In the genomic region with DNA sequence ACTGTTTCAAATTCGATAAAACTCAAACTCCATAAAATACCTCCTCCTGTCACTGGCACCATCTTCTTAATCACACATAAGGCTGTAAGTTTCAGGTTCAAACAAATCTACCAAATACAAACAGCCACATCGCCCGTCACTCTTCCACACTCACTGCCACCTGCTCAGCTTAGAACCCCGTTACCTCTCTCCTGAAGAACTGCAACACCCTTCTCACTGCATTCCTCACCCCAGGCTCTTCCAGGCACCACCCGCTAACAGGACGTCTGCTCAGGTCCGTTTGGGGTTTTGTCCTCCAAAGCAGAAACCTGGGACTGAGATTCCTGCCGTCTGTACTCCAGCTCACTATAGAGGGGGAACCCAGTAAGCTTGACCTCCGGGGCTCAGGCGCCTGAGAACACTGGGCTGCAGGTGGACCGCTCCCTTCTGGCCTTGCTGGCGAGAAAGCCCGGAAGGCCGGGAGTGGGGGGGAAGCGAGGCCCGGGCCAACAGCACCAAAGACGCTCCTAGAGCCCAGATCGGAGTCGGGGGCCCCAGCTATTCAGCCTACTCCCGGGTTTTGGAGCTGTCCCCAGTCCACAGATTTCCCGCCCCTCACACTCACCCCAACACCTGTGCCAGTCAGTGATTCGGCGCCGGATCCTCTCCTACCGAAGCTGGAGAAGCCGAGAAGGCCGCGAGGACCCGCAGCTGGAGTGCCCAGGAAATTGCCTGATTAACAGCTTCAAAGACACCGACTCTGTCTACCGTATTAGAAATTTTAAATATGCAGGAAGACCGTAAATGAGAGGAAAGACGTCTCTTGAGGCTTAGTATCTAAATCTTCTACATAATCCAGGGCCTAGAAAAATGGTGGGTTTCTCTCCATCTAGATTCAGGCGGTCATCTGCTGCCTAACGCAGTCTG, we compare ENCODE assay signal across 7 cellular contexts. TPM values are rescaled to one million over a fixed set of nuclear protein-coding genes. Genes with fewer than 3 reads are reported as not detected.
DNase-seq lines count a peak whose midpoint lies in the region; ATAC-seq and TF ChIP-seq lines count a peak whose summit lies in the region.

A gene with protein sequence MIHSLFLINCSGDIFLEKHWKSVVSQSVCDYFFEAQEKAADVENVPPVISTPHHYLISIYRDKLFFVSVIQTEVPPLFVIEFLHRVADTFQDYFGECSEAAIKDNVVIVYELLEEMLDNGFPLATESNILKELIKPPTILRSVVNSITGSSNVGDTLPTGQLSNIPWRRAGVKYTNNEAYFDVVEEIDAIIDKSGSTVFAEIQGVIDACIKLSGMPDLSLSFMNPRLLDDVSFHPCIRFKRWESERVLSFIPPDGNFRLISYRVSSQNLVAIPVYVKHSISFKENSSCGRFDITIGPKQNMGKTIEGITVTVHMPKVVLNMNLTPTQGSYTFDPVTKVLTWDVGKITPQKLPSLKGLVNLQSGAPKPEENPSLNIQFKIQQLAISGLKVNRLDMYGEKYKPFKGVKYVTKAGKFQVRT (minus strand): TSS at position 678 of the 906 bp plus-strand sequence. CDS start 12,449 bp downstream, outside the sequence.

- peak; percentile 35 to 60 for TF ChIP-seq RAD21 in liver (IDR thresholded peaks at IDR 0.05)

- H3K9me3 ChIP-seq in liver (ENCODE audit: control insufficient read depth in 4 of 4, low read length in 3 of 4): no peaks in the 10 kb centered on the region

- H3K4me1 ChIP-seq in liver (ENCODE audit: control insufficient read depth in 4 of 4, insufficient read depth in 4 of 4, low read length in 3 of 4): peaks cover 0 to 32% (median 19%) of the 10 kb centered on the region in 4 donors

- H3K27ac ChIP-seq in liver (ENCODE audit: low read depth in 1 of 2, low read length in 2 of 2): peak within 1 kb of the TSS; percentile 89 to 93

- ATAC-seq in GM18505 (IDR thresholded peaks at IDR 0.05; ENCODE audit: unreplicated experiment) (peak; percentile 32), HG02610 (IDR thresholded peaks at IDR 0.05; ENCODE audit: unreplicated experiment) (peak; percentile 40)

- peak within 1 kb of the TSS; percentile 100 for H3K4me3 ChIP-seq in choroid plexus epithelial cell (ENCODE audit: low read depth, low read length)
- peak within 1 kb of the TSS; percentile 87 to 93 (median 92) for H3K4me3 ChIP-seq in liver (ENCODE audit: low read depth in 1 of 3, low read length in 3 of 3)

- TF ChIP-seq CTCF in choroid plexus epithelial cell (conservative IDR thresholded peaks at IDR 0.05; ENCODE audit: low read depth, low read length) (no peak), liver (IDR thresholded peaks at IDR 0.05; ENCODE audit: low read depth, low read length, missing input control) (no peak)

- H3K9ac ChIP-seq in liver (ENCODE audit: low read depth in 1 of 2, low read length in 2 of 2): peak within 1 kb of the TSS; percentile 83 to 99

- peak; percentile 90 for DNase-seq in NCI-H1417 treated with DMSO at 0.1 percent for 48 hours (lab: John Stamatoyannopoulos, UW)
- DNase-seq in activated CD4-positive, alpha-beta T cell treated with anti-CD3 and anti-CD28 coated beads for 24 hours (ENCODE audit: low read depth in 2 of 2): peak; percentile 62 to 70
- no peak for DNase-seq in choroid plexus epithelial cell (ENCODE audit: low read depth)
- peak; percentile 66 to 77 for DNase-seq in stimulated activated CD4-positive, alpha-beta T cell treated with anti-CD3 and anti-CD28 coated beads, Interleukin-4, amount 100 ng/mL, for 48 hours (ENCODE audit: low read depth in 2 of 2)

- H3K27me3 ChIP-seq in liver (ENCODE audit: control insufficient read depth in 4 of 4, insufficient read depth in 4 of 4, low read length in 3 of 4): no peaks in the 10 kb centered on the region

- WGBS in liver: under 1% methylated on average over 35 of the region's 35 CpGs

- H3K36me3 ChIP-seq in liver (ENCODE audit: control insufficient read depth in 4 of 4, insufficient read depth in 3 of 4, low read depth in 1 of 4, low read length in 3 of 4): peaks cover 0 to 3% (median 2%) of the 10 kb centered on the region in 4 donors

- no peak for TF ChIP-seq POLR2A in GM18505 (IDR thresholded peaks at IDR 0.05; ENCODE audit: borderline replicate concordance, extremely low read depth, insufficient read depth, insufficient read length)

TF ChIP-seq in liver, 16 proteins besides CTCF, POLR2A, EP300 and RAD21:
- TF ChIP-seq HNF4A (conservative IDR thresholded peaks at IDR 0.05) (peak in 1 of 2 donors; percentile 12), HNF4G (IDR thresholded peaks at IDR 0.05) (no peak), TAF1 (conservative IDR thresholded peaks at IDR 0.05) (no peak), GABPA (IDR thresholded peaks at IDR 0.05 in 1 of 2, conservative IDR thresholded peaks at IDR 0.05 in 1 of 2) (peak in 1 of 2 donors; percentile 50), JUND (IDR thresholded peaks at IDR 0.05) (peak; percentile 13 to 39), YY1 (IDR thresholded peaks at IDR 0.05) (peak; percentile 89), FOXA2 (IDR thresholded peaks at IDR 0.05) (no peak), FOXA1 (IDR thresholded peaks at IDR 0.05) (no peak), EGR1 (IDR thresholded peaks at IDR 0.05; ENCODE audit: low read depth in 2 of 2) (peak in 1 of 2 donors; percentile 47), SP1 (IDR thresholded peaks at IDR 0.05) (no peak), NR2F2 (IDR thresholded peaks at IDR 0.05) (no peak), RXRA (IDR thresholded peaks at IDR 0.05) (no peak)
- TF ChIP-seq, protein P1, sequence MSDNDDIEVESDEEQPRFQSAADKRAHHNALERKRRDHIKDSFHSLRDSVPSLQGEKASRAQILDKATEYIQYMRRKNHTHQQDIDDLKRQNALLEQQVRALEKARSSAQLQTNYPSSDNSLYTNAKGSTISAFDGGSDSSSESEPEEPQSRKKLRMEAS (IDR thresholded peaks at IDR 0.05): no peak
- TF ChIP-seq, protein P2, sequence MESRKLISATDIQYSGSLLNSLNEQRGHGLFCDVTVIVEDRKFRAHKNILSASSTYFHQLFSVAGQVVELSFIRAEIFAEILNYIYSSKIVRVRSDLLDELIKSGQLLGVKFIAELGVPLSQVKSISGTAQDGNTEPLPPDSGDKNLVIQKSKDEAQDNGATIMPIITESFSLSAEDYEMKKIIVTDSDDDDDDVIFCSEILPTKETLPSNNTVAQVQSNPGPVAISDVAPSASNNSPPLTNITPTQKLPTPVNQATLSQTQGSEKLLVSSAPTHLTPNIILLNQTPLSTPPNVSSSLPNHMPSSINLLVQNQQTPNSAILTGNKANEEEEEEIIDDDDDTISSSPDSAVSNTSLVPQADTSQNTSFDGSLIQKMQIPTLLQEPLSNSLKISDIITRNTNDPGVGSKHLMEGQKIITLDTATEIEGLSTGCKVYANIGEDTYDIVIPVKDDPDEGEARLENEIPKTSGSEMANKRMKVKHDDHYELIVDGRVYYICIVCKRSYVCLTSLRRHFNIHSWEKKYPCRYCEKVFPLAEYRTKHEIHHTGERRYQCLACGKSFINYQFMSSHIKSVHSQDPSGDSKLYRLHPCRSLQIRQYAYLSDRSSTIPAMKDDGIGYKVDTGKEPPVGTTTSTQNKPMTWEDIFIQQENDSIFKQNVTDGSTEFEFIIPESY (IDR thresholded peaks at IDR 0.05): peak; percentile 33
- TF ChIP-seq, protein P3, sequence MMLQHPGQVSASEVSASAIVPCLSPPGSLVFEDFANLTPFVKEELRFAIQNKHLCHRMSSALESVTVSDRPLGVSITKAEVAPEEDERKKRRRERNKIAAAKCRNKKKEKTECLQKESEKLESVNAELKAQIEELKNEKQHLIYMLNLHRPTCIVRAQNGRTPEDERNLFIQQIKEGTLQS (IDR thresholded peaks at IDR 0.05): peak; percentile 32
- TF ChIP-seq, protein P4, sequence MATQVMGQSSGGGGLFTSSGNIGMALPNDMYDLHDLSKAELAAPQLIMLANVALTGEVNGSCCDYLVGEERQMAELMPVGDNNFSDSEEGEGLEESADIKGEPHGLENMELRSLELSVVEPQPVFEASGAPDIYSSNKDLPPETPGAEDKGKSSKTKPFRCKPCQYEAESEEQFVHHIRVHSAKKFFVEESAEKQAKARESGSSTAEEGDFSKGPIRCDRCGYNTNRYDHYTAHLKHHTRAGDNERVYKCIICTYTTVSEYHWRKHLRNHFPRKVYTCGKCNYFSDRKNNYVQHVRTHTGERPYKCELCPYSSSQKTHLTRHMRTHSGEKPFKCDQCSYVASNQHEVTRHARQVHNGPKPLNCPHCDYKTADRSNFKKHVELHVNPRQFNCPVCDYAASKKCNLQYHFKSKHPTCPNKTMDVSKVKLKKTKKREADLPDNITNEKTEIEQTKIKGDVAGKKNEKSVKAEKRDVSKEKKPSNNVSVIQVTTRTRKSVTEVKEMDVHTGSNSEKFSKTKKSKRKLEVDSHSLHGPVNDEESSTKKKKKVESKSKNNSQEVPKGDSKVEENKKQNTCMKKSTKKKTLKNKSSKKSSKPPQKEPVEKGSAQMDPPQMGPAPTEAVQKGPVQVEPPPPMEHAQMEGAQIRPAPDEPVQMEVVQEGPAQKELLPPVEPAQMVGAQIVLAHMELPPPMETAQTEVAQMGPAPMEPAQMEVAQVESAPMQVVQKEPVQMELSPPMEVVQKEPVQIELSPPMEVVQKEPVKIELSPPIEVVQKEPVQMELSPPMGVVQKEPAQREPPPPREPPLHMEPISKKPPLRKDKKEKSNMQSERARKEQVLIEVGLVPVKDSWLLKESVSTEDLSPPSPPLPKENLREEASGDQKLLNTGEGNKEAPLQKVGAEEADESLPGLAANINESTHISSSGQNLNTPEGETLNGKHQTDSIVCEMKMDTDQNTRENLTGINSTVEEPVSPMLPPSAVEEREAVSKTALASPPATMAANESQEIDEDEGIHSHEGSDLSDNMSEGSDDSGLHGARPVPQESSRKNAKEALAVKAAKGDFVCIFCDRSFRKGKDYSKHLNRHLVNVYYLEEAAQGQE (IDR thresholded peaks at IDR 0.05): peak; percentile 79

RNA-seq across cellular contexts. Expression of the gene that starts here (rescaled TPM):
- 10 to 100 TPM; 20.2 to 24.8 TPM for total RNA-seq in liver
- 10 to 100 TPM in 1 of 2 donors, 1 to 10 TPM in 1; 7.5 to 12.9 TPM for polyA plus RNA-seq in liver
